8 cellular contexts compared by ENCODE assay signal in the genomic region with DNA sequence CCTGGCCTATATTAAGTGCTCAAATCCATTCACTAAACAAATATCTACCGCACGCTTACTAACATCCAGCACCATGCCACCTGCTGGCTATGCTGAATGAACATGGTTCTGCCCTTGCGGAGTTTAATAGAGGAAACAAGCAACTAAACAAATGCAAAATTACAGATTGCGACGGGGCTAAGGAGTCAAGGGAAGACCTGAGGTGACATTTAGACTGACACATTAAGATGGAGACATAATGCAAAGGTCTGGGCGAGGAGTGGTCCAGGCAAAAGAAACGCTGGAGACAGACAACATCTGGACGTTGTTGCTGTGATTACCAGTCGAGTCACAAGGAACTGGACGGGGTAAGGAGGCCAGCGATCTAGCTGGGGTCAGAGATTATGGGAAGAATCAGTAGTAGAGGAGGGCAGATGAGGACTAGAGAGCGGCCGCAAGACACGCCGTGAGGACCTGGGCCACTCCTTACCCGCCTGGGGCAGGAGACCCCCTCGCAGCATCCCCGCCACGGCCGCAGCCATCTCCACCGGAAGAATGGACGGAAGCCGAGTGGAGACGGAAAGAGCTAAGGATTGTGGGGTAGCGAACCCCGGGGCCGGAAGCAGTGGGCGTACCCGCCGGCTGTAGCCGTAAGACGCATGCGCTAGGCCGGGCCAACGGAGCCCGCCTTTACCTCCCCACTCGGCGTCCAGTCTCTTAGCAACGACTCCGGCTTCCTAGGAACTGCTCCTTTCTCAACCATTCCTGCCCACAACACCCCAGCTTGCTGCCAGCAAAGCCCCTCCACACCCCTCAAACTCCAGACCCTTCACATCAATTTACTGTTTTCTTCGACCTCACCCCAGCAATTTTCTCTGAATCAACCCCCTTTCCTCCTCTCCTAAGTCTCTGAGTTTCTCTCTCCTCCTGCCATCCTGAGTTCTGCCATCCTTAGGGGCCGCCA. TPM values are rescaled to one million over a fixed set of nuclear protein-coding genes. Genes with fewer than 3 reads are reported as not detected.
DNase-seq lines count a peak whose midpoint lies in the region; ATAC-seq lines count a peak whose summit lies in the region.

A gene with protein sequence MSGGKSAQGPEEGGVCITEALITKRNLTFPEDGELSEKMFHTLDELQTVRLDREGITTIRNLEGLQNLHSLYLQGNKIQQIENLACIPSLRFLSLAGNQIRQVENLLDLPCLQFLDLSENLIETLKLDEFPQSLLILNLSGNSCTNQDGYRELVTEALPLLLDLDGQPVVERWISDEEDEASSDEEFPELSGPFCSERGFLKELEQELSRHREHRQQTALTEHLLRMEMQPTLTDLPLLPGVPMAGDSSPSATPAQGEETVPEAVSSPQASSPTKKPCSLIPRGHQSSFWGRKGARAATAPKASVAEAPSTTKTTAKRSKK (plus strand): TSS at position 680 of the 943 bp plus-strand sequence. CDS start 320 bp downstream, outside the sequence.
A gene (minus strand): TSS at position 551 of the 943 bp plus-strand sequence. CDS start 30 bp downstream, at position 521.

- peak within 1 kb of the TSS in 1 of 2 experiments; percentile 30 for H3K14ac ChIP-seq in mesenchymal stem cell (ENCODE audit: low read length in 2 of 2)

- H2AK5ac ChIP-seq in mesenchymal stem cell (ENCODE audit: low read length, severe bottlenecking) = peak within 1 kb of the TSS; percentile 30

- peaks cover 24 to 41% of the 10 kb centered on the region in 2 experiments for H3K36me3 ChIP-seq in mesenchymal stem cell (ENCODE audit: control insufficient read depth in 1 of 2, insufficient read depth in 2 of 2, low read depth in 1 of 2, low read length in 2 of 2)

- peak within 1 kb of the TSS; percentile 92 for H4K8ac ChIP-seq in mesenchymal stem cell (ENCODE audit: low read length)

- H3K9ac ChIP-seq in mesenchymal stem cell (ENCODE audit: low read length) = peak within 1 kb of the TSS; percentile 97

- peak within 1 kb of the TSS; percentile 95 to 98 for H3K27ac Mint-ChIP-seq in effector memory CD8-positive, alpha-beta T cell

- peak within 1 kb of the TSS; percentile 84 to 92 for H3K18ac ChIP-seq in mesenchymal stem cell (ENCODE audit: low read depth in 1 of 2, low read length in 2 of 2)

- peak within 1 kb of the TSS; percentile 72 for H4K91ac ChIP-seq in mesenchymal stem cell (ENCODE audit: low read length)

- H3K27ac ChIP-seq in mesenchymal stem cell (ENCODE audit: low read length, poor library complexity, severe bottlenecking) = peak within 1 kb of the TSS; percentile 74

- peak within 1 kb of the TSS; percentile 72 for H2AFZ ChIP-seq in mesenchymal stem cell (ENCODE audit: low read depth, low read length)

- peaks cover 8% of the 10 kb centered on the region for H3K4me1 ChIP-seq in mesenchymal stem cell (ENCODE audit: control insufficient read depth, insufficient read depth, low read depth, low read length)

- H2BK15ac ChIP-seq in mesenchymal stem cell (ENCODE audit: low read depth, poor library complexity, severe bottlenecking) = peak within 1 kb of the TSS; percentile 26

- H3K27me3 ChIP-seq in mesenchymal stem cell (ENCODE audit: control insufficient read depth in 1 of 2, insufficient read depth in 1 of 2, low read length in 2 of 2) = no peaks in the 10 kb centered on the region

- H2BK12ac ChIP-seq in mesenchymal stem cell (ENCODE audit: low read length in 2 of 2) = no peak within 1 kb of the TSS

- DNase-seq in COR-L47 (lab: John Stamatoyannopoulos, UW) = peak; percentile 92
- peak; percentile 96 for DNase-seq in HT-29 (ENCODE audit: low spot score)
- peak; percentile 73 for DNase-seq in NK-92 (lab: John Stamatoyannopoulos, UW; ENCODE audit: unreplicated experiment)
- DNase-seq in activated CD8-positive, alpha-beta memory T cell treated with anti-CD3 and anti-CD28 coated beads for 24 hours = peak; percentile 96
- peak; percentile 88 to 91 (median 89) for DNase-seq in effector memory CD8-positive, alpha-beta T cell
- DNase-seq in mesenchymal stem cell = peak; percentile 94
- peak; percentile 83 for DNase-seq in stimulated activated CD8-positive, alpha-beta memory T cell treated with anti-CD3 and anti-CD28 coated beads, Interleukin-12 subunit alpha, Interleukin-12 subunit beta, amount 100 ng/mL, for 24 hours (ENCODE audit: extremely low read depth)

- no peak within 1 kb of the TSS for H3K4ac ChIP-seq in mesenchymal stem cell (ENCODE audit: low read depth in 1 of 2, low read length in 2 of 2)

- no peak within 1 kb of the TSS for H2BK120ac ChIP-seq in mesenchymal stem cell (ENCODE audit: low read depth, low read length)

- H3K9me3 ChIP-seq in mesenchymal stem cell (ENCODE audit: control insufficient read depth, low read length) = no peaks in the 10 kb centered on the region

- H3K4me2 ChIP-seq in mesenchymal stem cell (ENCODE audit: low read length, poor library complexity, severe bottlenecking) = peak within 1 kb of the TSS; percentile 80

- peaks cover 45 to 51% of the 10 kb centered on the region in 2 donors for H3K4me1 Mint-ChIP-seq in effector memory CD8-positive, alpha-beta T cell (ENCODE audit: low read depth in 2 of 2)

- H3K4me3 ChIP-seq in mesenchymal stem cell (ENCODE audit: insufficient read depth in 1 of 2, low read depth in 1 of 2, low read length in 2 of 2) = peak within 1 kb of the TSS; percentile 70 to 99

- ATAC-seq in GM19468 (IDR thresholded peaks at IDR 0.05; ENCODE audit: extremely low read depth, unreplicated experiment) = peak; percentile 77
- ATAC-seq in effector memory CD8-positive, alpha-beta T cell (replicated peaks) = peak; percentile 51

- H3K9me3 Mint-ChIP-seq in effector memory CD8-positive, alpha-beta T cell = no peaks in the 10 kb centered on the region

- no peak within 1 kb of the TSS for H2BK5ac ChIP-seq in mesenchymal stem cell (ENCODE audit: low read depth, low read length, poor library complexity, severe bottlenecking)

- H3K4me3 Mint-ChIP-seq in effector memory CD8-positive, alpha-beta T cell = peak within 1 kb of the TSS; percentile 91 to 92

- peaks cover 69% of the 10 kb centered on the region for H3K36me3 Mint-ChIP-seq in effector memory CD8-positive, alpha-beta T cell (ENCODE audit: insufficient read depth)

- H3K79me1 ChIP-seq in mesenchymal stem cell (replicated peaks; ENCODE audit: low read length, poor library complexity, severe bottlenecking) = peaks cover 13% of the 10 kb centered on the region

- H3K27me3 Mint-ChIP-seq in effector memory CD8-positive, alpha-beta T cell = no peaks in the 10 kb centered on the region

- WGBS in mesenchymal stem cell = 1% methylated on average over 36 of the region's 42 CpGs

- H3K23ac ChIP-seq in mesenchymal stem cell (ENCODE audit: low read length in 2 of 2) = no peak within 1 kb of the TSS

RNA-seq across cellular contexts. Expression of the first gene that starts in this region (rescaled TPM):
- 0.10 TPM in 1 of 2 replicates, not detected in the other for total RNA-seq in HT-29 (2014; rRNA removed; shearing (Covaris generic))
- polyA plus RNA-seq in mesenchymal stem cell (2013, experiment 1 of 2) = 0.30 TPM
- polyA plus RNA-seq in mesenchymal stem cell (2013, experiment 2 of 2) = 0.36 TPM

RNA-seq across cellular contexts. Expression of the second gene that starts in this region (rescaled TPM):
- 47.6 and 52.9 TPM in 2 replicates for total RNA-seq in HT-29 (2014; rRNA removed; shearing (Covaris generic))
- polyA plus RNA-seq in mesenchymal stem cell (2013, experiment 1 of 2) = 46.1 TPM
- 47.7 TPM for polyA plus RNA-seq in mesenchymal stem cell (2013, experiment 2 of 2)

Comparison
In these comparisons a context has a peak if more than half of its experiments do, and no peak if none do; other contexts are left out.
1. Peak in every context shown above with its lines: DNase-seq, ATAC-seq, H3K4me3 ChIP-seq and H3K27ac ChIP-seq.